Comparison of ENCODE assay signal across 9 cellular contexts in genomic region chrX:10016516-10017132, GRCh38. TPM values are rescaled to one million over a fixed set of nuclear protein-coding genes. Genes with fewer than 3 reads are reported as not detected.
DNase-seq lines count a peak whose midpoint lies in the region; ATAC-seq and TF ChIP-seq lines count a peak whose summit lies in the region.
"Had no signal": no experiment of that assay in that cellular context is flagged by ENCODE, and none has a peak within 500 bp of the region (broad histone marks: within the 10 kb centered on the region; RNA-seq: fewer than 3 reads in every experiment).

No MANE protein-coding gene starts in this region.

- no peak for ATAC-seq in effector memory CD8-positive, alpha-beta T cell (replicated peaks)
- no peak for ATAC-seq in natural killer cell treated with Interleukin-12 subunit alpha and Interleukin-12 subunit beta and Interleukin-15 and Interleukin-18, amount 100 ng/mL, for 72 hours

- DNase-seq in AG10803 (ENCODE audit: low read depth) (no peak), MG63 (no peak), NCI-H748 (lab: John Stamatoyannopoulos, UW; ENCODE audit: unreplicated experiment) (no peak), 8988T (no peak), GM10248 (ENCODE audit: extremely low spot score) (no peak), putamen (ENCODE audit: low spot score) (no peak)
- DNase-seq in effector memory CD8-positive, alpha-beta T cell: no peak
- no peak for DNase-seq in natural killer cell treated with Interleukin-12 subunit alpha and Interleukin-12 subunit beta and Interleukin-15 and Interleukin-18, amount 100 ng/mL, for 72 hours (ENCODE audit: low spot score)
- DNase-seq: stimulated activated naive CD4-positive, alpha-beta T cell had no signal

- no peaks in the 10 kb centered on the region for H3K27me3 Mint-ChIP-seq in effector memory CD8-positive, alpha-beta T cell
- peaks cover 0 to 12% of the 10 kb centered on the region in 2 donors for H3K27me3 Mint-ChIP-seq in natural killer cell treated with Interleukin-12 subunit alpha and Interleukin-12 subunit beta and Interleukin-15 and Interleukin-18, amount 100 ng/mL, for 72 hours

- TF ChIP-seq CTCF in AG10803 (conservative IDR thresholded peaks at IDR 0.05; ENCODE audit: low read length) (no peak), GM10248 (IDR thresholded peaks at IDR 0.05; ENCODE audit: control extremely low read depth, extremely low read depth, low read depth, missing control alignments) (no peak)

- no peaks in the 10 kb centered on the region for H3K9me3 ChIP-seq in MG63

- H3K27ac Mint-ChIP-seq in effector memory CD8-positive, alpha-beta T cell: peak overlapping the region in 1 of 2 donors; percentile 80
- H3K27ac Mint-ChIP-seq in natural killer cell treated with Interleukin-12 subunit alpha and Interleukin-12 subunit beta and Interleukin-15 and Interleukin-18, amount 100 ng/mL, for 72 hours: peak overlapping the region; percentile 8 to 80

- CTCF ChIA-PET in GM10248 (lab: Yijun Ruan, JAX): interaction anchor here (1.0 to 2.1 kb wide), 6 partner anchors 12 to 104 kb away, joined by 3 to 15 read pairs (median 4); no protein-coding TSS in a partner anchor

- H3K4me3 ChIP-seq in AG10803 (ENCODE audit: low read length) (peak overlapping the region; percentile 66), MG63 (peak overlapping the region; percentile 59)

- H3K4me3 Mint-ChIP-seq in effector memory CD8-positive, alpha-beta T cell: peak overlapping the region; percentile 58 to 79
- peak overlapping the region; percentile 88 for H3K4me3 Mint-ChIP-seq in natural killer cell treated with Interleukin-12 subunit alpha and Interleukin-12 subunit beta and Interleukin-15 and Interleukin-18, amount 100 ng/mL, for 72 hours

- H3K4me1 Mint-ChIP-seq in effector memory CD8-positive, alpha-beta T cell (ENCODE audit: low read depth in 2 of 2): peaks cover 11 to 15% of the 10 kb centered on the region in 2 donors
- H3K4me1 Mint-ChIP-seq in natural killer cell treated with Interleukin-12 subunit alpha and Interleukin-12 subunit beta and Interleukin-15 and Interleukin-18, amount 100 ng/mL, for 72 hours (ENCODE audit: low read depth in 2 of 2): peaks cover 17 to 18% of the 10 kb centered on the region in 2 donors

- H3K36me3 Mint-ChIP-seq in effector memory CD8-positive, alpha-beta T cell (ENCODE audit: insufficient read depth): peaks cover 7% of the 10 kb centered on the region
- peaks cover 4% of the 10 kb centered on the region for H3K36me3 Mint-ChIP-seq in natural killer cell treated with Interleukin-12 subunit alpha and Interleukin-12 subunit beta and Interleukin-15 and Interleukin-18, amount 100 ng/mL, for 72 hours

- no peaks in the 10 kb centered on the region; the same call in 1 of the 2 replicates for H3K36me3 ChIP-seq in MG63

- POLR2A ChIA-PET in GM10248 (lab: Yijun Ruan, JAX): no interaction called here

- H3K9me3 Mint-ChIP-seq in effector memory CD8-positive, alpha-beta T cell: no peaks in the 10 kb centered on the region
- H3K9me3 Mint-ChIP-seq in natural killer cell treated with Interleukin-12 subunit alpha and Interleukin-12 subunit beta and Interleukin-15 and Interleukin-18, amount 100 ng/mL, for 72 hours: no peaks in the 10 kb centered on the region

- H3K27me3 ChIP-seq in MG63: no peaks in the 10 kb centered on the region

RNA-seq across cellular contexts. Expression of gene CLDN34, which starts 49.5 kb away (rescaled TPM):
- not detected in 2 replicates for total RNA-seq in MG63 (2014; rRNA removed; shearing (Covaris generic); ENCODE audit: low replicate concordance)
- not detected for total RNA-seq in natural killer cell treated with Interleukin-12 subunit alpha and Interleukin-12 subunit beta and Interleukin-15 and Interleukin-18, amount 100 ng/mL, for 72 hours
